ENCODE assay signal across 13 cellular contexts in genomic region chr7:77702451-77703219, GRCh38. TPM values are rescaled to one million over a fixed set of nuclear protein-coding genes. Genes with fewer than 3 reads are reported as not detected.
DNase-seq lines count a peak whose midpoint lies in the region; ATAC-seq and TF ChIP-seq lines count a peak whose summit lies in the region.
"Had no signal": no experiment of that assay in that cellular context is flagged by ENCODE, and none has a peak within 500 bp of the region (broad histone marks: within the 10 kb centered on the region; RNA-seq: fewer than 3 reads in every experiment).

No MANE protein-coding gene starts in this region.

- no peak overlapping the region for H3K4me3 ChIP-seq in CD8-positive, alpha-beta memory T cell (ENCODE audit: low read length)

- H3K9me3 Mint-ChIP-seq in CD8-positive, alpha-beta memory T cell: no peaks in the 10 kb centered on the region
- H3K9me3 Mint-ChIP-seq in activated naive CD8-positive, alpha-beta T cell treated with anti-CD3 and anti-CD28 coated beads, Interleukin-2, amount 50 U/mL, for 24 hours: no peaks in the 10 kb centered on the region
- H3K9me3 Mint-ChIP-seq in nephron: no peaks in the 10 kb centered on the region

- no peaks in the 10 kb centered on the region for H3K27me3 ChIP-seq in CD8-positive, alpha-beta memory T cell (ENCODE audit: insufficient read depth, low read length, poor library complexity, severe bottlenecking)

- H3K4me1 ChIP-seq in CD8-positive, alpha-beta memory T cell (ENCODE audit: insufficient read depth, low read length): peaks cover 31% of the 10 kb centered on the region

- CTCF ChIA-PET in CD8-positive, alpha-beta memory T cell (lab: Charles Lee): interaction anchor here (0.8 to 1.3 kb wide), 3 partner anchors 10 to 51 kb away, joined by 3 read pairs; no protein-coding TSS in a partner anchor

- in situ Hi-C loops in GM13976 (cut with MboI; ENCODE audit: low sequenced_read_pairs, unreplicated experiment): no loop called here

- peak; percentile 45 for ATAC-seq in activated naive CD8-positive, alpha-beta T cell treated with anti-CD3 and anti-CD28 coated beads, Interleukin-2, amount 50 U/mL, for 24 hours

- no peak for TF ChIP-seq CTCF in nephron (IDR thresholded peaks at IDR 0.05; ENCODE audit: unreplicated experiment in 3 of 3)
- no peak for TF ChIP-seq CTCF in GM13976 (IDR thresholded peaks at IDR 0.05; ENCODE audit: borderline replicate concordance, control extremely low read depth, extremely low read depth, insufficient read depth, missing control alignments)

- no peaks in the 10 kb centered on the region for H3K9me3 ChIP-seq in CD8-positive, alpha-beta memory T cell (ENCODE audit: low read length)

- H3K27me3 Mint-ChIP-seq in CD8-positive, alpha-beta memory T cell: no peaks in the 10 kb centered on the region
- H3K27me3 Mint-ChIP-seq in activated naive CD8-positive, alpha-beta T cell treated with anti-CD3 and anti-CD28 coated beads, Interleukin-2, amount 50 U/mL, for 24 hours: no peaks in the 10 kb centered on the region
- no peaks in the 10 kb centered on the region for H3K27me3 Mint-ChIP-seq in nephron (ENCODE audit: low read depth)

- peak overlapping the region in 6 of 8 donors; percentile 14 to 67 (median 30) for H3K27ac Mint-ChIP-seq in CD8-positive, alpha-beta memory T cell
- H3K27ac Mint-ChIP-seq in activated naive CD8-positive, alpha-beta T cell treated with anti-CD3 and anti-CD28 coated beads, Interleukin-2, amount 50 U/mL, for 24 hours: peak overlapping the region; percentile 14
- peak overlapping the region in 2 of 3 experiments; percentile 10 to 60 for H3K27ac Mint-ChIP-seq in nephron

- H3K4me1 Mint-ChIP-seq in CD8-positive, alpha-beta memory T cell: peaks cover 57 to 84% (median 81%) of the 10 kb centered on the region in 3 donors
- H3K4me1 Mint-ChIP-seq in activated naive CD8-positive, alpha-beta T cell treated with anti-CD3 and anti-CD28 coated beads, Interleukin-2, amount 50 U/mL, for 24 hours: peaks cover 63% of the 10 kb centered on the region
- H3K4me1 Mint-ChIP-seq in nephron: peaks cover 40% of the 10 kb centered on the region

- peaks cover 0 to 29% (median 3%) of the 10 kb centered on the region in 3 donors for H3K36me3 Mint-ChIP-seq in CD8-positive, alpha-beta memory T cell
- peaks cover 17% of the 10 kb centered on the region for H3K36me3 Mint-ChIP-seq in activated naive CD8-positive, alpha-beta T cell treated with anti-CD3 and anti-CD28 coated beads, Interleukin-2, amount 50 U/mL, for 24 hours (ENCODE audit: low read depth)
- H3K36me3 Mint-ChIP-seq in nephron (ENCODE audit: low read depth): peaks cover 35% of the 10 kb centered on the region

- H3K4me3 Mint-ChIP-seq in CD8-positive, alpha-beta memory T cell: peak overlapping the region; percentile 15 to 62 (median 41)
- H3K4me3 Mint-ChIP-seq in activated naive CD8-positive, alpha-beta T cell treated with anti-CD3 and anti-CD28 coated beads, Interleukin-2, amount 50 U/mL, for 24 hours: peak overlapping the region; percentile 27
- peak overlapping the region in 1 of 3 experiments; percentile 6 for H3K4me3 Mint-ChIP-seq in nephron

- no peaks in the 10 kb centered on the region for H3K36me3 ChIP-seq in CD8-positive, alpha-beta memory T cell (ENCODE audit: insufficient read depth, low read length)

- POLR2A ChIA-PET in CD8-positive, alpha-beta memory T cell (lab: Charles Lee): interaction anchor here (0.7 kb wide), 1 partner anchor 39 kb away, joined by 3 read pairs; no protein-coding TSS in a partner anchor

- no peak for DNase-seq in CD8-positive, alpha-beta memory T cell
- peak; percentile 13 for DNase-seq in HCEC 1CT
- DNase-seq in activated naive CD8-positive, alpha-beta T cell treated with anti-CD3 and anti-CD28 coated beads, Interleukin-2, amount 50 U/mL, for 24 hours: no peak
- DNase-seq in GM13976 (ENCODE audit: low spot score): no peak
- DNase-seq in UCSD-AML1 (lab: John Stamatoyannopoulos, UW; ENCODE audit: unreplicated experiment): no peak
- DNase-seq in SKM-1 (lab: John Stamatoyannopoulos, UW; ENCODE audit: unreplicated experiment): no peak
- DNase-seq: activated CD8-positive, alpha-beta memory T cell treated with anti-CD3 and anti-CD28 coated beads, Interleukin-2, amount 50 U/mL, for 48 hours; aorta; foreskin melanocyte; islet precursor cell; NCI-H1092; NCI-H2227 treated with DMSO at 0.1 percent for 48 hours had no signal

- no peak overlapping the region for H3K27ac ChIP-seq in CD8-positive, alpha-beta memory T cell (ENCODE audit: low read depth, low read length)

RNA-seq across cellular contexts. Expression of gene RSBN1L, which starts 6.4 kb away (rescaled TPM):
- total RNA-seq in CD8-positive, alpha-beta memory T cell: 10 to 100 TPM; 23.4 to 24.5 TPM
- polyA plus RNA-seq in CD8-positive, alpha-beta memory T cell: 9.6 TPM
